Comparison of ENCODE assay signal across 21 cellular contexts in the genomic region with DNA sequence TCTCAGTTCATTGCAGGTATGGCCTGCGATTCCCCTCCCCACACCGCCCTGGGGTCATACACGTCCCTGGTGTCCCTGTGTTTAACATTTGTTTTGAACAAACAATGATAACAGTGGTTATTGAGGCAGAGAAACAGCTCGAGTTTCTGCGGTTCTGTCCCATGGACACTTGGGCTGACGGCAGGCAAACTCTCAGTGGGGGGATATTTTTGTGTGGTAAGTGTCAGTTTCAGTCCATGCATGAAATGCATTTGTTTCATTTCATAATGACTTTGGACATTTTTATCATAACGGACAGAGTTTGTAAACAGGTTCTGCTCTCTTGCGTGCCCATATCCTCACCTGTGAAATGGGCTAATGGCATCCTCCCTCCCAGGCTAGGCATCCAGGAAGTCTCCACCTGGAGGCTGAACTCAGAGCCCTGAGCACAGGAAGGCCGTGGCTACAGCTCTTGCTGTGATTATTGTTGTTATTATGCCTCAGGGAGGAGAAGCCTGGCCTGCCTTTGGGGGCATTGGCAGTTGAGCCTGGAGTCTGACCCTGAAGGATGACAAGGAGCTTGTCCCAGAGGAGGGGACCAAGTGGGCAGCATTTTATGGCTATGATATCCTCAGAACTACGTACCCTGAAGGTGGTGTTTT.
"Had no signal": no experiment of that assay in that cellular context is flagged by ENCODE, and none has a peak within 500 bp of the region (broad histone marks: within the 10 kb centered on the region; RNA-seq: fewer than 3 reads in every experiment).

No MANE protein-coding gene starts in this region.

- H3K9me3 ChIP-seq: esophagus squamous epithelium, neutrophil, pancreas, sigmoid colon, stomach had no signal

- H3K36me3 ChIP-seq: cardiac muscle cell, esophagus squamous epithelium, neutrophil, pancreas, sigmoid colon, stomach had no signal

- H3K27ac ChIP-seq: cardiac muscle cell, esophagus squamous epithelium, neutrophil, pancreas, sigmoid colon, stomach had no signal

- ATAC-seq: activated CD4-positive, alpha-beta T cell treated with anti-CD3 and anti-CD28 coated beads for 36 hours; activated T-helper 17 cell treated with anti-CD3 and anti-CD28 coated beads, Interleukin-2, amount 50 U/mL, for 72 hours; natural killer cell; stimulated activated effector memory CD8-positive, alpha-beta T cell treated with anti-CD3 and anti-CD28 coated beads, Interleukin-12 subunit alpha, Interleukin-12 subunit beta, amount 100 ng/mL, for 72 hours had no signal

- H3K27me3 ChIP-seq: cardiac muscle cell, esophagus squamous epithelium, neutrophil, pancreas, sigmoid colon, stomach had no signal

- H3K4me3 ChIP-seq: cardiac muscle cell, esophagus squamous epithelium, pancreas, sigmoid colon, stomach had no signal

- DNase-seq: activated CD4-positive, alpha-beta T cell treated with anti-CD3 and anti-CD28 coated beads for 36 hours; activated CD4-positive, alpha-beta T cell treated with anti-CD3 and anti-CD28 coated beads, Interleukin-2, amount 50 U/mL, for 48 hours; activated naive CD4-positive, alpha-beta T cell; activated naive CD8-positive, alpha-beta T cell treated with anti-CD3 and anti-CD28 coated beads for 36 hours; activated T-cell treated with anti-CD3 and anti-CD28 coated beads for 4 hours; amniotic stem cell; dermis blood vessel endothelial cell; effector memory CD4-positive, alpha-beta T cell; esophagus squamous epithelium; mesendoderm; natural killer cell; stimulated activated CD4-positive, alpha-beta T cell treated with anti-CD3 and anti-CD28 coated beads, Interleukin-4, amount 100 ng/mL, for 24 hours had no signal

- H3K4me1 ChIP-seq: pancreas, sigmoid colon, stomach had no signal

- FAIRE-seq: endothelial cell of umbilical vein, pancreas, TTC549 had no signal
